In the genomic region with DNA sequence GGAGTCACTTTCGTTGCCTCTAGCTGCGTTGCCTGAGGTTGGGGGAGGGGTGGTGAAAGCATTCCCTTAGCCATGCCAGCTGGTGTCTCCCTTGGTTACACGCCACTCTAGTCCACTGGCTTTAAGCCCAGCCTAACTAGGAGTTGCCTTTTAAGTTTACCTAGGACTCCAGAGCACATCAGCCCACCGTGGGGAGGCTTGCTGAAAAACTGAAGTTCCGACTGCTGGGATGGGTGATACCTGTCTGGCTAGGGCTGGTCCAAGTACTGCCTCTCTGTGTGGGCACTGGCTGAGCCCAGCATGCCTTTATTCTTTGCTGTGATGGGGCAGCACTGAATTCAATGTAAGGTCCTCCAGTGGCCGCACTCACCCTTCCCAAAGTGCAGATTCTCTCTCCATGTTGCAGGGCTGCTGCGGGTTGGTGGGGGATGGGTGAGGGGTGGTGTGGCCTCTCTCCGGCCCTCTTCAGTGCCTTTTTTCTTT, we compare ENCODE assay signal across 19 cellular contexts. TPM values are rescaled to one million over a fixed set of nuclear protein-coding genes. Genes with fewer than 3 reads are reported as not detected.
DNase-seq lines count a peak whose midpoint lies in the region; ATAC-seq and TF ChIP-seq lines count a peak whose summit lies in the region.
"Had no signal": no experiment of that assay in that cellular context is flagged by ENCODE, and none has a peak within 500 bp of the region (broad histone marks: within the 10 kb centered on the region; RNA-seq: fewer than 3 reads in every experiment).

No MANE protein-coding gene starts in this region.

- ATAC-seq in GM21723 (IDR thresholded peaks at IDR 0.05; ENCODE audit: unreplicated experiment) (no peak), Right ventricle myocardium superior (ENCODE audit: poor library complexity) (no peak)
- ATAC-seq: activated T-helper 17 cell treated with anti-CD3 and anti-CD28 coated beads, Interleukin-2, amount 50 U/mL, for 72 hours; left cardiac atrium had no signal

- no peaks in the 10 kb centered on the region for H3K79me2 ChIP-seq in GM23248 (ENCODE audit: insufficient read depth)

- no peaks in the 10 kb centered on the region for H3K36me3 ChIP-seq in BLaER1
- H3K36me3 ChIP-seq in GM23248 (ENCODE audit: low read depth) = no peaks in the 10 kb centered on the region

- no peaks in the 10 kb centered on the region for H3K9me2 ChIP-seq in GM23248 (ENCODE audit: insufficient read depth)

- H3K4me2 ChIP-seq in BLaER1 (peak overlapping the region; percentile 69), GM23248 (ENCODE audit: unreplicated experiment) (no peak overlapping the region)

- WGBS in GM23248 (ENCODE audit: low coverage in 1 of 2, low lambda C conversion rate in 2 of 2, missing lambda C conversion rate in 2 of 2), 2 experiments = 36 to 38% methylated on average over 8 of the region's 8 CpGs

- DNase-seq in GM23248 (peak; percentile 21), NCI-H526 treated with DMSO at 0.1 percent for 48 hours (lab: John Stamatoyannopoulos, UW) (peak; percentile 26), fibroblast of the aortic adventitia (ENCODE audit: low read depth) (peak; percentile 22), NCI-H146 (lab: John Stamatoyannopoulos, UW) (no peak), Right ventricle myocardium superior (no peak)
- no peak for DNase-seq in activated CD4-positive, CD25-positive, alpha-beta regulatory T cell treated with anti-CD3 and anti-CD28 coated beads, Interleukin-2, amount 50 U/mL, for 72 hours
- DNase-seq: cortex of kidney; erythroblast; left cardiac atrium; MM.1S; NCI-H510A; stimulated activated CD4-positive, alpha-beta T cell treated with anti-CD3 and anti-CD28 coated beads, Interleukin-15, amount 100 ng/mL, for 24 hours; substantia nigra had no signal

- H3K4me1 ChIP-seq in BLaER1 (peaks cover 24% of the 10 kb centered on the region), GM23248 (ENCODE audit: insufficient read depth) (no peaks in the 10 kb centered on the region)

- H3K27me3 ChIP-seq in BLaER1 (no peaks in the 10 kb centered on the region), GM23248 (replicated peaks; ENCODE audit: insufficient read depth) (peaks cover 77% of the 10 kb centered on the region)

- intact Hi-C loops in Right ventricle myocardium superior (cut with DNase I) = no loop called here

- H3K9ac ChIP-seq in BLaER1 (no peak overlapping the region), GM23248 (no peak overlapping the region)

- H3K4me3 ChIP-seq in BLaER1 (no peak overlapping the region), GM23248 (no peak overlapping the region), fibroblast of the aortic adventitia (ENCODE audit: low read depth, low read length) (no peak overlapping the region)

- H4K20me1 ChIP-seq in BLaER1 = peaks cover 22% of the 10 kb centered on the region; the same call in 1 of the 2 replicates
- no peaks in the 10 kb centered on the region for H4K20me1 ChIP-seq in GM23248 (ENCODE audit: insufficient read depth)

- in situ Hi-C loops in GM23248 (cut with MboI) = no loop called here

- H3K9me3 ChIP-seq in BLaER1 (no peaks in the 10 kb centered on the region), GM23248 (ENCODE audit: low read depth) (no peaks in the 10 kb centered on the region)

- H3F3A ChIP-seq in GM23248 (ENCODE audit: insufficient read depth) = no peaks in the 10 kb centered on the region

- H3K27ac ChIP-seq in BLaER1 = no peak overlapping the region
- no peak overlapping the region for H3K27ac ChIP-seq in GM23248

- H2AFZ ChIP-seq in GM23248 = no peak overlapping the region

- TF ChIP-seq CTCF in fibroblast of the aortic adventitia (IDR thresholded peaks at IDR 0.05; ENCODE audit: insufficient read depth, low read length) = no peak

RNA-seq across cellular contexts. Expression of a gene that starts 11.8 kb away (rescaled TPM):
- not detected in 2 replicates for total RNA-seq in GM23248 (2014; rRNA removed; shearing (Covaris generic))
- not detected in 2 replicates for polyA plus RNA-seq in GM23248 (2016; fragmentation: Nextera tagmentation; extraction: Ambion mirVana)
- total RNA-seq in fibroblast of the aortic adventitia (ENCODE audit: low replicate concordance) = 0.33 TPM in 1 of 2 replicates, not detected in the other
- total RNA-seq in Right ventricle myocardium superior = 2.6 TPM
- total RNA-seq: HT1080 had no signal

RNA-seq across cellular contexts. Expression of a gene that starts 54.6 kb away (rescaled TPM):
- total RNA-seq in GM23248 (2014; rRNA removed; shearing (Covaris generic)) = not detected in 2 replicates
- polyA plus RNA-seq in GM23248 (2016; fragmentation: Nextera tagmentation; extraction: Ambion mirVana) = not detected in 2 replicates
- total RNA-seq in fibroblast of the aortic adventitia (ENCODE audit: low replicate concordance) (not detected in 2 replicates), Right ventricle myocardium superior (not detected)
- total RNA-seq: activated T-helper 17 cell treated with anti-CD3 and anti-CD28 coated beads, Interleukin-2, amount 50 U/mL, for 72 hours; HT1080; left cardiac atrium; progenitor cell of endocrine pancreas; T-helper 2 cell treated with Interferon-gamma antibody and Interleukin-4, amounts not matched to agents 100 ng/mL and 5 ng/mL, for 36 hours had no signal

Comparison
In these comparisons a context has a peak if more than half of its experiments do, and no peak if none do; other contexts are left out.
1. DNase-seq: peak in GM23248 (single experiment), NCI-H526 treated with DMSO at 0.1 percent for 48 hours (single experiment) and fibroblast of the aortic adventitia (single experiment); none in NCI-H146 (single experiment), Right ventricle myocardium superior (single experiment) and activated CD4-positive, CD25-positive, alpha-beta regulatory T cell treated with anti-CD3 and anti-CD28 coated beads, Interleukin-2, amount 50 U/mL, for 72 hours (single experiment).